23 cellular contexts compared by ENCODE assay signal in the genomic region with DNA sequence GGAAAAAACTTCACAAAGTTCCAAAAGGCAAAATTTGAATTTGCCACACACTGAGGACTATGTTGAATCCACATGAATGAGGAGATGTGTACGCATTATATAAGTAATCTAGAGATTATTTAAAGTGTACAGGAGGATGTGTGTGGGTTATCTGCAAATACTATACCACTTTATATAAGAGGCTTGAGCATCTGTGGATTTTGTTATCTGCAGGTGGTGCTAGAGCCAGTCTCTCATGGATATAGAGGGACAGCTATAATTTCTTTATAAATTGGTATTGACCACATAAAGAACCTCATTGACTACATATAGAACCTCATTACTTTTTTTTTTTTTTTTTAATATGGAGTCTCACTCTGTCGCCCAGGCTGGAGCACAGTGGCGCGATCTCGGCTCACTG.
"Had no signal": no experiment of that assay in that cellular context is flagged by ENCODE, and none has a peak within 500 bp of the region (broad histone marks: within the 10 kb centered on the region; RNA-seq: fewer than 3 reads in every experiment).

No MANE protein-coding gene starts in this region.

- H3K36me3 Mint-ChIP-seq: naive thymus-derived CD8-positive, alpha-beta T cell; type B pancreatic cell had no signal

- DNase-seq: hippocampal formation; left cardiac atrium; left ventricle myocardium superior; mammary epithelial cell; mesenchymal stem cell; naive thymus-derived CD8-positive, alpha-beta T cell; nucleus accumbens; pancreas; posterior cingulate gyrus; retina; right cardiac atrium; stimulated activated CD4-positive, alpha-beta T cell treated with anti-CD3 and anti-CD28 coated beads, Interleukin-12 subunit alpha, Interleukin-12 subunit beta, amount 100 ng/mL, for 4 hours; stimulated activated CD4-positive, alpha-beta T cell treated with anti-CD3 and anti-CD28 coated beads, Interleukin-15, amount 100 ng/mL, for 24 hours; stimulated activated CD4-positive, alpha-beta T cell treated with anti-CD3 and anti-CD28 coated beads, Interleukin-2, amount 100 ng/mL, for 24 hours; stimulated activated CD4-positive, alpha-beta T cell treated with anti-CD3 and anti-CD28 coated beads, Interleukin-4, amount 100 ng/mL, for 1 hour; stimulated activated naive CD4-positive, alpha-beta T cell treated with Interleukin-2 at 50 U/mL for 16 hours; stimulated activated naive CD8-positive, alpha-beta T cell treated with anti-CD3 and anti-CD28 coated beads, Interleukin-15, amount 100 ng/mL, for 72 hours; substantia nigra had no signal

- H3K9me3 Mint-ChIP-seq: naive thymus-derived CD8-positive, alpha-beta T cell; nephron; neural crest cell; stimulated activated naive CD8-positive, alpha-beta T cell treated with anti-CD3 and anti-CD28 coated beads, Interleukin-15, amount 100 ng/mL, for 72 hours had no signal

- ATAC-seq: left cardiac atrium; left lobe of liver; left ventricle myocardium superior; naive thymus-derived CD8-positive, alpha-beta T cell; pancreas; sciatic nerve; stimulated activated naive CD8-positive, alpha-beta T cell treated with anti-CD3 and anti-CD28 coated beads, Interleukin-15, amount 100 ng/mL, for 72 hours had no signal

- H3K4me1 Mint-ChIP-seq: nephron had no signal

- H3K27ac Mint-ChIP-seq: naive thymus-derived CD8-positive, alpha-beta T cell; stimulated activated naive CD8-positive, alpha-beta T cell treated with anti-CD3 and anti-CD28 coated beads, Interleukin-15, amount 100 ng/mL, for 72 hours; type B pancreatic cell had no signal

- H3K27me3 Mint-ChIP-seq: naive thymus-derived CD8-positive, alpha-beta T cell; type B pancreatic cell had no signal

- H3K4me3 Mint-ChIP-seq: naive thymus-derived CD8-positive, alpha-beta T cell; nephron; neural crest cell; stimulated activated naive CD8-positive, alpha-beta T cell treated with anti-CD3 and anti-CD28 coated beads, Interleukin-15, amount 100 ng/mL, for 72 hours; type B pancreatic cell had no signal
